Comparison of ENCODE assay signal across 1 cellular context in the genomic region with DNA sequence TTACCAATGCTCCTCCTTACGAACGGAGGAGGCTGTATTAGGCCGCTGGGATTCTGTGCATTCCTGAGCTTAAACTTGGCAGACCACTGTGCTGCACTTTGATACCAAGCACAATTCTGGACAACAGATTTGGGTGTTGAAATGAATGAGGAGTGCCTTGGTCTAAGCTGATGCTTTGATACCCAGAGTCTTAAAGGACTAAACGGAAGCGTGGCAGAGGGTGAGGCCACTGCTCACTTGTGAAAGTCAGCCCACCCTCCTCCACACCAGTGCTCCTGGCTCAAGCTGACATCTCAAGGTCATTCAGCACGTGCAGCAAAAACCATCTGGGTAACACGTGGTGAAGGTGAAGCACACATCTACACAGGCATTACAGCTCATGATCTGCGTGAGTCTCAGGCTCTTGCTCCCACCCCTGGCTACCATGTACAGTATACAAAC.
TF ChIP-seq lines count a peak whose summit lies in the region.

No MANE protein-coding gene starts in this region.

TF ChIP-seq in K562, 482 proteins besides CTCF, POLR2A, EP300 and RAD21 (continued from another document):
- TF ChIP-seq, protein P1, sequence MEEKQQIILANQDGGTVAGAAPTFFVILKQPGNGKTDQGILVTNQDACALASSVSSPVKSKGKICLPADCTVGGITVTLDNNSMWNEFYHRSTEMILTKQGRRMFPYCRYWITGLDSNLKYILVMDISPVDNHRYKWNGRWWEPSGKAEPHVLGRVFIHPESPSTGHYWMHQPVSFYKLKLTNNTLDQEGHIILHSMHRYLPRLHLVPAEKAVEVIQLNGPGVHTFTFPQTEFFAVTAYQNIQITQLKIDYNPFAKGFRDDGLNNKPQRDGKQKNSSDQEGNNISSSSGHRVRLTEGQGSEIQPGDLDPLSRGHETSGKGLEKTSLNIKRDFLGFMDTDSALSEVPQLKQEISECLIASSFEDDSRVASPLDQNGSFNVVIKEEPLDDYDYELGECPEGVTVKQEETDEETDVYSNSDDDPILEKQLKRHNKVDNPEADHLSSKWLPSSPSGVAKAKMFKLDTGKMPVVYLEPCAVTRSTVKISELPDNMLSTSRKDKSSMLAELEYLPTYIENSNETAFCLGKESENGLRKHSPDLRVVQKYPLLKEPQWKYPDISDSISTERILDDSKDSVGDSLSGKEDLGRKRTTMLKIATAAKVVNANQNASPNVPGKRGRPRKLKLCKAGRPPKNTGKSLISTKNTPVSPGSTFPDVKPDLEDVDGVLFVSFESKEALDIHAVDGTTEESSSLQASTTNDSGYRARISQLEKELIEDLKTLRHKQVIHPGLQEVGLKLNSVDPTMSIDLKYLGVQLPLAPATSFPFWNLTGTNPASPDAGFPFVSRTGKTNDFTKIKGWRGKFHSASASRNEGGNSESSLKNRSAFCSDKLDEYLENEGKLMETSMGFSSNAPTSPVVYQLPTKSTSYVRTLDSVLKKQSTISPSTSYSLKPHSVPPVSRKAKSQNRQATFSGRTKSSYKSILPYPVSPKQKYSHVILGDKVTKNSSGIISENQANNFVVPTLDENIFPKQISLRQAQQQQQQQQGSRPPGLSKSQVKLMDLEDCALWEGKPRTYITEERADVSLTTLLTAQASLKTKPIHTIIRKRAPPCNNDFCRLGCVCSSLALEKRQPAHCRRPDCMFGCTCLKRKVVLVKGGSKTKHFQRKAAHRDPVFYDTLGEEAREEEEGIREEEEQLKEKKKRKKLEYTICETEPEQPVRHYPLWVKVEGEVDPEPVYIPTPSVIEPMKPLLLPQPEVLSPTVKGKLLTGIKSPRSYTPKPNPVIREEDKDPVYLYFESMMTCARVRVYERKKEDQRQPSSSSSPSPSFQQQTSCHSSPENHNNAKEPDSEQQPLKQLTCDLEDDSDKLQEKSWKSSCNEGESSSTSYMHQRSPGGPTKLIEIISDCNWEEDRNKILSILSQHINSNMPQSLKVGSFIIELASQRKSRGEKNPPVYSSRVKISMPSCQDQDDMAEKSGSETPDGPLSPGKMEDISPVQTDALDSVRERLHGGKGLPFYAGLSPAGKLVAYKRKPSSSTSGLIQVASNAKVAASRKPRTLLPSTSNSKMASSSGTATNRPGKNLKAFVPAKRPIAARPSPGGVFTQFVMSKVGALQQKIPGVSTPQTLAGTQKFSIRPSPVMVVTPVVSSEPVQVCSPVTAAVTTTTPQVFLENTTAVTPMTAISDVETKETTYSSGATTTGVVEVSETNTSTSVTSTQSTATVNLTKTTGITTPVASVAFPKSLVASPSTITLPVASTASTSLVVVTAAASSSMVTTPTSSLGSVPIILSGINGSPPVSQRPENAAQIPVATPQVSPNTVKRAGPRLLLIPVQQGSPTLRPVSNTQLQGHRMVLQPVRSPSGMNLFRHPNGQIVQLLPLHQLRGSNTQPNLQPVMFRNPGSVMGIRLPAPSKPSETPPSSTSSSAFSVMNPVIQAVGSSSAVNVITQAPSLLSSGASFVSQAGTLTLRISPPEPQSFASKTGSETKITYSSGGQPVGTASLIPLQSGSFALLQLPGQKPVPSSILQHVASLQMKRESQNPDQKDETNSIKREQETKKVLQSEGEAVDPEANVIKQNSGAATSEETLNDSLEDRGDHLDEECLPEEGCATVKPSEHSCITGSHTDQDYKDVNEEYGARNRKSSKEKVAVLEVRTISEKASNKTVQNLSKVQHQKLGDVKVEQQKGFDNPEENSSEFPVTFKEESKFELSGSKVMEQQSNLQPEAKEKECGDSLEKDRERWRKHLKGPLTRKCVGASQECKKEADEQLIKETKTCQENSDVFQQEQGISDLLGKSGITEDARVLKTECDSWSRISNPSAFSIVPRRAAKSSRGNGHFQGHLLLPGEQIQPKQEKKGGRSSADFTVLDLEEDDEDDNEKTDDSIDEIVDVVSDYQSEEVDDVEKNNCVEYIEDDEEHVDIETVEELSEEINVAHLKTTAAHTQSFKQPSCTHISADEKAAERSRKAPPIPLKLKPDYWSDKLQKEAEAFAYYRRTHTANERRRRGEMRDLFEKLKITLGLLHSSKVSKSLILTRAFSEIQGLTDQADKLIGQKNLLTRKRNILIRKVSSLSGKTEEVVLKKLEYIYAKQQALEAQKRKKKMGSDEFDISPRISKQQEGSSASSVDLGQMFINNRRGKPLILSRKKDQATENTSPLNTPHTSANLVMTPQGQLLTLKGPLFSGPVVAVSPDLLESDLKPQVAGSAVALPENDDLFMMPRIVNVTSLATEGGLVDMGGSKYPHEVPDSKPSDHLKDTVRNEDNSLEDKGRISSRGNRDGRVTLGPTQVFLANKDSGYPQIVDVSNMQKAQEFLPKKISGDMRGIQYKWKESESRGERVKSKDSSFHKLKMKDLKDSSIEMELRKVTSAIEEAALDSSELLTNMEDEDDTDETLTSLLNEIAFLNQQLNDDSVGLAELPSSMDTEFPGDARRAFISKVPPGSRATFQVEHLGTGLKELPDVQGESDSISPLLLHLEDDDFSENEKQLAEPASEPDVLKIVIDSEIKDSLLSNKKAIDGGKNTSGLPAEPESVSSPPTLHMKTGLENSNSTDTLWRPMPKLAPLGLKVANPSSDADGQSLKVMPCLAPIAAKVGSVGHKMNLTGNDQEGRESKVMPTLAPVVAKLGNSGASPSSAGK (IDR thresholded peaks at IDR 0.05): peak; percentile 46; the same call in 1 of the 2 replicates
- TF ChIP-seq, protein P2, sequence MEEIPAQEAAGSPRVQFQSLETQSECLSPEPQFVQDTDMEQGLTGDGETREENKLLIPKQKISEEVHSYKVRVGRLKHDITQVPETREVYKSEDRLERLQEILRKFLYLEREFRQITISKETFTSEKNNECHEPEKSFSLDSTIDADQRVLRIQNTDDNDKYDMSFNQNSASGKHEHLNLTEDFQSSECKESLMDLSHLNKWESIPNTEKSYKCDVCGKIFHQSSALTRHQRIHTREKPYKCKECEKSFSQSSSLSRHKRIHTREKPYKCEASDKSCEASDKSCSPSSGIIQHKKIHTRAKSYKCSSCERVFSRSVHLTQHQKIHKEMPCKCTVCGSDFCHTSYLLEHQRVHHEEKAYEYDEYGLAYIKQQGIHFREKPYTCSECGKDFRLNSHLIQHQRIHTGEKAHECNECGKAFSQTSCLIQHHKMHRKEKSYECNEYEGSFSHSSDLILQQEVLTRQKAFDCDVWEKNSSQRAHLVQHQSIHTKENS (CRISPR knock-in tag; IDR thresholded peaks at IDR 0.05): no peak
- TF ChIP-seq SRSF9 (IDR thresholded peaks at IDR 0.05; ENCODE audit: borderline replicate concordance, low read depth, low read length) (no peak), BHLHE40 (IDR thresholded peaks at IDR 0.05; ENCODE audit: low read length) (peak; percentile 46), KDM2B (CRISPR knock-in tag; IDR thresholded peaks at IDR 0.05) (no peak)
TF ChIP-seq in K562: peak in this region for 3.
